ENCODE assay signal across 21 cellular contexts in the genomic region with DNA sequence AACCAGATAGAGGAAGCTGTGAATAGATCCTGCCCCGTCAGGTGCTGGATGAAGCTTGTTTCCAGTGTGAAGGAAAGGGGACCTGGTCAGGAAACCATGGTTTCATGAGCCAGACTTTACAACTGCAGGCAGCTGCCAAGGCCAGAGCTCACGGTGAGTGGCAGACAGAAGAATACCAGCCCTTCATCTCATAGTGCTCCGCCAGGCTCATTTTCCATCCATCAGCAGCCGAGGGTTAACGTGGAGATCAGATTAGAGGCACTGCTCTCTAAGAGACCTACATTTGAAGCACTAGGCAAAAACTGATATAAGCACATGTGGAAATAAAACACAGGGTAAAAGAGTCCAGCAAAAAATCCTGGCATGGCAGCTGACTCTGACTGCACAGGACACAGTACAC.
DNase-seq lines count a peak whose midpoint lies in the region; ATAC-seq, FAIRE-seq and TF ChIP-seq lines count a peak whose summit lies in the region.
"Had no signal": no experiment of that assay in that cellular context is flagged by ENCODE, and none has a peak within 500 bp of the region (broad histone marks: within the 10 kb centered on the region; RNA-seq: fewer than 3 reads in every experiment).

No MANE protein-coding gene starts in this region.

- peaks cover 58% of the 10 kb centered on the region for H3K4me1 Mint-ChIP-seq in neural progenitor cell
- peaks cover 9 to 14% of the 10 kb centered on the region in 2 donors for H3K4me1 Mint-ChIP-seq in stimulated activated naive B cell treated with anti-CD40 and anti-IgM and Interleukin-4, amounts not matched to agents 10 μg/mL and 1 μg/mL and 100 μg/mL, for 72 hours
- H3K4me1 Mint-ChIP-seq: CD14-positive monocyte had no signal

- H3K9ac ChIP-seq in H1 (replicated peaks in 1 of 4; ENCODE audit: extremely low read depth in 1 of 4, low read depth in 3 of 4, low read length in 3 of 4) = no peak overlapping the region
- no peak overlapping the region for H3K9ac ChIP-seq in neural progenitor cell

- no peak overlapping the region; the same call in 1 of the 2 replicates for H4K8ac ChIP-seq in H1 (ENCODE audit: extremely low read depth, insufficient read depth, low read length)

- peak overlapping the region; percentile 56; the same call in 1 of the 2 replicates for H2BK20ac ChIP-seq in H1 (ENCODE audit: low read length)

- no peak overlapping the region for H3K4me3 Mint-ChIP-seq in neural progenitor cell
- no peak overlapping the region for H3K4me3 Mint-ChIP-seq in stimulated activated naive B cell treated with anti-CD40 and anti-IgM and Interleukin-4, amounts not matched to agents 10 μg/mL and 1 μg/mL and 100 μg/mL, for 72 hours
- H3K4me3 Mint-ChIP-seq: CD14-positive monocyte had no signal

- H3K4me1 ChIP-seq in cardiac muscle cell (ENCODE audit: low read depth) (peaks cover 48% of the 10 kb centered on the region), right atrium auricular region (no peaks in the 10 kb centered on the region), H1 (replicated peaks in 1 of 4; ENCODE audit: control insufficient read depth in 3 of 4, insufficient read depth in 4 of 4, low read length in 3 of 4) (peaks cover 5 to 17% (median 12%) of the 10 kb centered on the region in 4 experiments; a peak in 6 of 7 replicates), neural progenitor cell (peaks cover 23% of the 10 kb centered on the region)

- no peak overlapping the region for H3K56ac ChIP-seq in H1 (replicated peaks; ENCODE audit: insufficient read length, low read depth, low read length)

- peak overlapping the region; percentile 64; the same call in 1 of the 2 replicates for H2BK12ac ChIP-seq in H1 (ENCODE audit: low read depth, low read length)

- no peak for TF ChIP-seq CTCF in cardiac muscle cell (IDR thresholded peaks at IDR 0.05; ENCODE audit: low read depth, low read length)
- TF ChIP-seq CTCF in right atrium auricular region (IDR thresholded peaks at IDR 0.05) = no peak
- TF ChIP-seq CTCF in H1 (IDR thresholded peaks at IDR 0.05; ENCODE audit: control extremely low read depth in 1 of 3, insufficient read depth in 1 of 3, low read depth in 1 of 3, low read length in 3 of 3) = no peak
- no peak for TF ChIP-seq CTCF in neural progenitor cell (IDR thresholded peaks at IDR 0.05)

- no peaks in the 10 kb centered on the region for H3K27me3 Mint-ChIP-seq in neural progenitor cell (ENCODE audit: insufficient read depth, low read depth)
- no peaks in the 10 kb centered on the region for H3K27me3 Mint-ChIP-seq in stimulated activated naive B cell treated with anti-CD40 and anti-IgM and Interleukin-4, amounts not matched to agents 10 μg/mL and 1 μg/mL and 100 μg/mL, for 72 hours

- H2AFZ ChIP-seq in H1 (ENCODE audit: low read length) (no peak overlapping the region), neural progenitor cell (replicated peaks) (no peak overlapping the region)
- H2AFZ ChIP-seq: PC-9 had no signal

- no peak for TF ChIP-seq POLR2A in H1 (IDR thresholded peaks at IDR 0.05; ENCODE audit: control extremely low read depth in 1 of 2, low read depth in 2 of 2, low read length in 2 of 2)

- no peak overlapping the region for H2AK5ac ChIP-seq in H1 (ENCODE audit: low read depth, low read length)

- H3K79me1 ChIP-seq in H1 (ENCODE audit: low read depth, low read length) = no peaks in the 10 kb centered on the region

- no peaks in the 10 kb centered on the region for H3K36me3 Mint-ChIP-seq in neural progenitor cell
- H3K36me3 Mint-ChIP-seq in stimulated activated naive B cell treated with anti-CD40 and anti-IgM and Interleukin-4, amounts not matched to agents 10 μg/mL and 1 μg/mL and 100 μg/mL, for 72 hours = peaks cover 0 to 4% of the 10 kb centered on the region in 2 donors
- H3K36me3 Mint-ChIP-seq: CD14-positive monocyte had no signal

- H3K23ac ChIP-seq in H1 (ENCODE audit: insufficient read length) = no peak overlapping the region

- peak in 1 of 2 donors; percentile 68 for DNase-seq in cardiac muscle cell (ENCODE audit: low read depth in 1 of 2, low spot score in 1 of 2)
- DNase-seq in right atrium auricular region (ENCODE audit: low spot score) = no peak
- no peak for DNase-seq in H1 (ENCODE audit: low read depth in 1 of 2, low spot score in 2 of 2)
- DNase-seq in neural progenitor cell (ENCODE audit: low spot score) = no peak
- DNase-seq in stimulated activated naive B cell treated with anti-CD40 and anti-IgM and Interleukin-4, amounts not matched to agents 10 μg/mL and 1 μg/mL and 100 μg/mL, for 72 hours = no peak
- DNase-seq: AML-193, Kasumi-1, NCI-H1436 treated with DMSO at 0.1 percent for 48 hours, NCI-H2029 treated with DMSO at 0.1 percent for 48 hours, NCI-H69, PC-9, RPMI8226, SHP77 had no signal

- H2BK5ac ChIP-seq in H1 (ENCODE audit: low read depth, low read length) = no peak overlapping the region; the same call in 1 of the 2 replicates

- H4K5ac ChIP-seq in H1 (ENCODE audit: insufficient read length, low read depth, low read length) = no peak overlapping the region

- CTCF ChIA-PET in H1 (lab: Charles Lee; ENCODE audit: partially characterized antibody) = interaction anchor here (3.2 kb wide), 1 partner anchor 18 kb away, joined by 9 read pairs; no protein-coding TSS in a partner anchor

- H3K9me3 Mint-ChIP-seq in neural progenitor cell = peaks cover 7% of the 10 kb centered on the region
- peaks cover 0 to 4% of the 10 kb centered on the region in 2 donors for H3K9me3 Mint-ChIP-seq in stimulated activated naive B cell treated with anti-CD40 and anti-IgM and Interleukin-4, amounts not matched to agents 10 μg/mL and 1 μg/mL and 100 μg/mL, for 72 hours

- POLR2A ChIA-PET in H1 (lab: Charles Lee; ENCODE audit: partially characterized antibody) = no interaction called here

- FAIRE-seq in H1 (lab: Jason Lieb, UNC) = no peak
- FAIRE-seq: G401.6, GM18507, H54 had no signal

- H3K4me2 ChIP-seq in H1 (ENCODE audit: insufficient read depth in 1 of 2, low read depth in 2 of 2, low read length in 2 of 2) = no peak overlapping the region
- H3K4me2 ChIP-seq in neural progenitor cell = no peak overlapping the region
- H3K4me2 ChIP-seq: PC-9 had no signal

- no peaks in the 10 kb centered on the region for H4K20me1 ChIP-seq in H1 (replicated peaks in 1 of 2; ENCODE audit: control insufficient read depth in 1 of 2, insufficient read depth in 2 of 2, low read length in 2 of 2)
- no peaks in the 10 kb centered on the region for H4K20me1 ChIP-seq in neural progenitor cell (ENCODE audit: low read depth)

- H3K23me2 ChIP-seq in H1 (ENCODE audit: low read depth, low read length) = no peaks in the 10 kb centered on the region

- H3K27ac ChIP-seq in cardiac muscle cell = peak overlapping the region; percentile 7
- H3K27ac ChIP-seq in right atrium auricular region = no peak overlapping the region
- H3K27ac ChIP-seq in H1 (ENCODE audit: low read depth, low read length) = no peak overlapping the region
- H3K27ac ChIP-seq in neural progenitor cell = no peak overlapping the region
- H3K27ac ChIP-seq: PC-9, SK-N-MC had no signal

- H3K4me3 ChIP-seq in cardiac muscle cell = no peak overlapping the region
- H3K4me3 ChIP-seq in right atrium auricular region = no peak overlapping the region
- H3K4me3 ChIP-seq in H1 (ENCODE audit: extremely low read depth in 1 of 4, insufficient read depth in 2 of 4, low read depth in 3 of 4, low read length in 4 of 4) = no peak overlapping the region
- no peak overlapping the region for H3K4me3 ChIP-seq in neural progenitor cell
- H3K4me3 ChIP-seq: PC-9, SK-N-MC had no signal

- H3K9me3 ChIP-seq in cardiac muscle cell (ENCODE audit: low read depth) (no peaks in the 10 kb centered on the region), right atrium auricular region (peaks cover 0 to 6% of the 10 kb centered on the region in 2 donors), H1 (ENCODE audit: insufficient read depth in 2 of 2, low read depth in 1 of 2, low read length in 1 of 2) (peaks cover 8 to 13% of the 10 kb centered on the region in 2 experiments; a peak in 3 of 4 replicates), neural progenitor cell (ENCODE audit: low read depth) (no peaks in the 10 kb centered on the region)

- no peaks in the 10 kb centered on the region for H3F3A ChIP-seq in neural progenitor cell (ENCODE audit: low read depth)

- H2BK120ac ChIP-seq in H1 (replicated peaks; ENCODE audit: low read depth, low read length) = peak overlapping the region; percentile 56

- no peak for ATAC-seq in stimulated activated naive B cell treated with anti-CD40 and anti-IgM and Interleukin-4, amounts not matched to agents 10 μg/mL and 1 μg/mL and 100 μg/mL, for 72 hours (replicated peaks)
- ATAC-seq in HG02610 (IDR thresholded peaks at IDR 0.05; ENCODE audit: unreplicated experiment) = no peak
- no peak for ATAC-seq in HG03135 (IDR thresholded peaks at IDR 0.05; ENCODE audit: unreplicated experiment)
- ATAC-seq in GM21786 (IDR thresholded peaks at IDR 0.05; ENCODE audit: unreplicated experiment) = no peak

- peak overlapping the region; percentile 49 for H4K91ac ChIP-seq in H1 (replicated peaks; ENCODE audit: insufficient read length, low read length)

- H3K36me3 ChIP-seq in cardiac muscle cell (no peaks in the 10 kb centered on the region), right atrium auricular region (no peaks in the 10 kb centered on the region), H1 (ENCODE audit: control insufficient read depth in 2 of 4, insufficient read depth in 4 of 4, low read length in 3 of 4) (peaks cover 0 to 4% (median 0%) of the 10 kb centered on the region in 4 experiments; a peak in 1 of 8 replicates), neural progenitor cell (no peaks in the 10 kb centered on the region)

- no peak overlapping the region for H3K14ac ChIP-seq in H1 (ENCODE audit: insufficient read length)

- peak overlapping the region; percentile 47 for H3K27ac Mint-ChIP-seq in neural progenitor cell
- no peak overlapping the region for H3K27ac Mint-ChIP-seq in stimulated activated naive B cell treated with anti-CD40 and anti-IgM and Interleukin-4, amounts not matched to agents 10 μg/mL and 1 μg/mL and 100 μg/mL, for 72 hours
- H3K27ac Mint-ChIP-seq: CD14-positive monocyte had no signal

- H3K79me2 ChIP-seq in H1 (ENCODE audit: control insufficient read depth in 1 of 2, insufficient read depth in 2 of 2, low read length in 2 of 2) (no peaks in the 10 kb centered on the region), neural progenitor cell (ENCODE audit: low read depth) (no peaks in the 10 kb centered on the region)

- H3K27me3 ChIP-seq in cardiac muscle cell (no peaks in the 10 kb centered on the region), right atrium auricular region (no peaks in the 10 kb centered on the region), H1 (replicated peaks in 1 of 4; ENCODE audit: control insufficient read depth in 3 of 4, extremely low read depth in 1 of 4, insufficient read depth in 3 of 4, low read length in 3 of 4) (no peaks in the 10 kb centered on the region), neural progenitor cell (no peaks in the 10 kb centered on the region)

- no peak for TF ChIP-seq RAD21 in H1 (IDR thresholded peaks at IDR 0.05 in 1 of 2, conservative IDR thresholded peaks at IDR 0.05 in 1 of 2; ENCODE audit: low read depth in 2 of 2, low read length in 2 of 2)

- WGBS in H1 (ENCODE audit: extremely low coverage in 1 of 2, insufficient coverage in 1 of 2, insufficient read length in 1 of 2, insufficient replicate concordance in 2 of 2, low coverage in 1 of 2, low lambda C conversion rate in 2 of 2, missing lambda C conversion rate in 1 of 2), 2 experiments = 85% methylated on average over 5 of the region's 5 CpGs; no CpG with 5 or more reads in 1 of the 2 experiments

- H3K4ac ChIP-seq in H1 (replicated peaks; ENCODE audit: insufficient read length, low read depth, low read length) = peak overlapping the region; percentile 15

- no peak for TF ChIP-seq EP300 in H1 (IDR thresholded peaks at IDR 0.05; ENCODE audit: borderline replicate concordance in 1 of 2, low read depth in 2 of 2, low read length in 2 of 2)

- peak overlapping the region; percentile 53; the same call in 1 of the 2 replicates for H2BK15ac ChIP-seq in H1 (ENCODE audit: low read length)

- H3K18ac ChIP-seq in H1 (ENCODE audit: extremely low read depth, low read length) = no peak overlapping the region
